Comparison of ENCODE assay signal across 32 cellular contexts in genomic region chr4:165569031-165569430, GRCh38.
"Had no signal": no experiment of that assay in that cellular context is flagged by ENCODE, and none has a peak within 500 bp of the region (broad histone marks: within the 10 kb centered on the region; RNA-seq: fewer than 3 reads in every experiment).

No MANE protein-coding gene starts in this region.

- H3K27me3 Mint-ChIP-seq: activated B cell treated with CpG ODN at 0.5 μM for 24 hours; activated CD4-positive, alpha-beta T cell treated with anti-CD3 and anti-CD28 coated beads, Interleukin-2, amount 10 ng/mL, durations not matched to agents 24 days and 14 days; activated naive CD4-positive, alpha-beta T cell treated with anti-CD3 and anti-CD28 coated beads, Interleukin-2, amount 10 ng/mL, durations not matched to agents 7 days and 5 days; activated naive CD8-positive, alpha-beta T cell treated with anti-CD3 and anti-CD28 coated beads, Interleukin-2, amount 10 ng/mL, durations not matched to agents 7 days and 5 days; activated naive CD8-positive, alpha-beta T cell treated with anti-CD3 and anti-CD28 coated beads, Interleukin-2, amount 50 U/mL, for 24 hours had no signal

- H3K4me1 Mint-ChIP-seq: activated B cell treated with CpG ODN at 0.5 μM for 24 hours; activated naive CD4-positive, alpha-beta T cell treated with anti-CD3 and anti-CD28 coated beads, Interleukin-2, amount 10 ng/mL, durations not matched to agents 7 days and 5 days; activated naive CD4-positive, alpha-beta T cell treated with anti-CD3 and anti-CD28 coated beads, Interleukin-2, amount 50 U/mL, for 24 hours; activated naive CD8-positive, alpha-beta T cell treated with anti-CD3 and anti-CD28 coated beads, Interleukin-2, amount 10 ng/mL, durations not matched to agents 7 days and 5 days; brain had no signal

- H3K27ac Mint-ChIP-seq: activated B cell treated with CpG ODN at 0.5 μM for 24 hours; activated CD4-positive, alpha-beta memory T cell treated with anti-CD3 and anti-CD28 coated beads for 36 hours; activated CD4-positive, alpha-beta T cell treated with anti-CD3 and anti-CD28 coated beads, Interleukin-2, amount 10 ng/mL, durations not matched to agents 24 days and 14 days; activated CD8-positive, alpha-beta T cell treated with anti-CD3 and anti-CD28 coated beads for 36 hours; activated naive CD4-positive, alpha-beta T cell treated with anti-CD3 and anti-CD28 coated beads, Interleukin-2, amount 10 ng/mL, durations not matched to agents 7 days and 5 days; activated naive CD4-positive, alpha-beta T cell treated with anti-CD3 and anti-CD28 coated beads, Interleukin-2, amount 50 U/mL, for 24 hours; activated naive CD8-positive, alpha-beta T cell; activated naive CD8-positive, alpha-beta T cell treated with anti-CD3 and anti-CD28 coated beads, Interleukin-2, amount 10 ng/mL, durations not matched to agents 7 days and 5 days; activated T-helper 2 cell treated with anti-CD3 and anti-CD28 coated beads, Interferon-gamma antibody, Interleukin-2, Interleukin-4, amounts not matched to agents 10 μg/mL and 5 μg/mL and 100 μg/mL, durations not matched to agents 14 hours and 24 hours and 36 hours; brain; T-helper 1 cell treated with Interleukin-12 subunit alpha and Interleukin-12 subunit beta and Interleukin-4 antibody, amounts not matched to agents 30 μg/mL and 1 μg/mL, for 36 hours; T-helper 2 cell treated with Interferon-gamma antibody and Interleukin-4, amounts not matched to agents 5 μg/mL and 100 μg/mL, for 36 hours had no signal

- H3K36me3 Mint-ChIP-seq: activated CD4-positive, alpha-beta memory T cell treated with anti-CD3 and anti-CD28 coated beads for 36 hours; activated naive CD4-positive, alpha-beta T cell treated with anti-CD3 and anti-CD28 coated beads, Interleukin-2, amount 10 ng/mL, durations not matched to agents 7 days and 5 days; activated naive CD4-positive, alpha-beta T cell treated with anti-CD3 and anti-CD28 coated beads, Interleukin-2, amount 50 U/mL, for 24 hours; activated naive CD8-positive, alpha-beta T cell; activated naive CD8-positive, alpha-beta T cell treated with anti-CD3 and anti-CD28 coated beads, Interleukin-2, amount 10 ng/mL, durations not matched to agents 7 days and 5 days; brain had no signal

- ATAC-seq: activated CD8-positive, alpha-beta T cell treated with anti-CD3 and anti-CD28 coated beads for 36 hours; activated naive CD8-positive, alpha-beta T cell treated with anti-CD3 and anti-CD28 coated beads, Interleukin-2, amount 50 U/mL, for 24 hours had no signal

- FAIRE-seq: TTC549 had no signal

- H3K27ac ChIP-seq: VCaP had no signal

- H3K4me3 Mint-ChIP-seq: activated B cell treated with CpG ODN at 0.5 μM for 24 hours; activated CD4-positive, alpha-beta memory T cell treated with anti-CD3 and anti-CD28 coated beads for 36 hours; activated CD4-positive, alpha-beta T cell treated with anti-CD3 and anti-CD28 coated beads, Interleukin-2, amount 10 ng/mL, durations not matched to agents 24 days and 14 days; activated CD8-positive, alpha-beta T cell treated with anti-CD3 and anti-CD28 coated beads for 36 hours; activated naive CD4-positive, alpha-beta T cell treated with anti-CD3 and anti-CD28 coated beads, Interleukin-2, amount 10 ng/mL, durations not matched to agents 7 days and 5 days; activated naive CD4-positive, alpha-beta T cell treated with anti-CD3 and anti-CD28 coated beads, Interleukin-2, amount 50 U/mL, for 24 hours; activated naive CD8-positive, alpha-beta T cell; activated naive CD8-positive, alpha-beta T cell treated with anti-CD3 and anti-CD28 coated beads, Interleukin-2, amount 10 ng/mL, durations not matched to agents 7 days and 5 days; activated naive CD8-positive, alpha-beta T cell treated with anti-CD3 and anti-CD28 coated beads, Interleukin-2, amount 50 U/mL, for 24 hours; brain; T-helper 1 cell treated with Interleukin-12 subunit alpha and Interleukin-12 subunit beta and Interleukin-4 antibody, amounts not matched to agents 30 μg/mL and 1 μg/mL, for 36 hours; T-helper 2 cell treated with Interferon-gamma antibody and Interleukin-4, amounts not matched to agents 5 μg/mL and 100 μg/mL, for 36 hours had no signal

- DNase-seq: activated B cell treated with CpG ODN at 0.5 μM for 24 hours; activated CD4-positive, alpha-beta memory T cell treated with anti-CD3 and anti-CD28 coated beads for 36 hours; activated CD4-positive, alpha-beta T cell treated with anti-CD3 and anti-CD28 coated beads for 4 hours; activated CD4-positive, alpha-beta T cell treated with anti-CD3 and anti-CD28 coated beads, Interleukin-2, amount 10 ng/mL, durations not matched to agents 24 days and 14 days; activated CD4-positive, alpha-beta T cell treated with anti-CD3 and anti-CD28 coated beads, Interleukin-2, amount 50 U/mL, for 1 hour; activated CD4-positive, alpha-beta T cell treated with anti-CD3 and anti-CD28 coated beads, Interleukin-2, amount 50 U/mL, for 4 hours; activated CD4-positive, CD25-positive, alpha-beta regulatory T cell treated with anti-CD3 and anti-CD28 coated beads, Interleukin-2, amount 50 U/mL, for 72 hours; activated CD8-positive, alpha-beta memory T cell treated with anti-CD3 and anti-CD28 coated beads, Interleukin-2, amount 50 U/mL, for 4 hours; activated CD8-positive, alpha-beta T cell treated with anti-CD3 and anti-CD28 coated beads for 36 hours; activated effector memory CD4-positive, alpha-beta T cell treated with Interleukin-2 at 50 U/mL for 16 hours; activated gamma-delta T cell; activated naive CD4-positive, alpha-beta T cell treated with anti-CD3 and anti-CD28 coated beads, Interleukin-2, amount 10 ng/mL, durations not matched to agents 7 days and 5 days; activated naive CD4-positive, alpha-beta T cell treated with Interleukin-2 at 50 U/mL for 16 hours; activated naive CD8-positive, alpha-beta T cell treated with anti-CD3 and anti-CD28 coated beads, Interleukin-2, amount 10 ng/mL, durations not matched to agents 7 days and 5 days; activated naive CD8-positive, alpha-beta T cell treated with anti-CD3 and anti-CD28 coated beads, Interleukin-2, amount 50 U/mL, for 24 hours; activated T-cell treated with anti-CD3 and anti-CD28 coated beads for 4 hours; activated T-cell treated with anti-CD3 and anti-CD28 coated beads, Interleukin-2, amount 50 U/mL, for 1 hour; activated T-cell treated with anti-CD3 and anti-CD28 coated beads, Interleukin-2, amount 50 U/mL, for 48 hours; amniotic stem cell; aorta; central memory CD4-positive, alpha-beta T cell; T-helper 1 cell; T-helper 2 cell; T-helper 9 cell had no signal

- H3K9me3 Mint-ChIP-seq: activated CD4-positive, alpha-beta memory T cell treated with anti-CD3 and anti-CD28 coated beads for 36 hours; activated CD4-positive, alpha-beta T cell treated with anti-CD3 and anti-CD28 coated beads, Interleukin-2, amount 10 ng/mL, durations not matched to agents 24 days and 14 days; activated CD8-positive, alpha-beta T cell treated with anti-CD3 and anti-CD28 coated beads for 36 hours; activated naive CD4-positive, alpha-beta T cell treated with anti-CD3 and anti-CD28 coated beads, Interleukin-2, amount 10 ng/mL, durations not matched to agents 7 days and 5 days; activated naive CD8-positive, alpha-beta T cell treated with anti-CD3 and anti-CD28 coated beads, Interleukin-2, amount 10 ng/mL, durations not matched to agents 7 days and 5 days; activated T-helper 2 cell treated with anti-CD3 and anti-CD28 coated beads, Interferon-gamma antibody, Interleukin-2, Interleukin-4, amounts not matched to agents 10 μg/mL and 5 μg/mL and 100 μg/mL, durations not matched to agents 14 hours and 24 hours and 36 hours; T-helper 1 cell treated with Interleukin-12 subunit alpha and Interleukin-12 subunit beta and Interleukin-4 antibody, amounts not matched to agents 30 μg/mL and 1 μg/mL, for 36 hours; T-helper 2 cell treated with Interferon-gamma antibody and Interleukin-4, amounts not matched to agents 5 μg/mL and 100 μg/mL, for 36 hours had no signal
